ENCODE assay signal across 19 cellular contexts in genomic region chr11:3080104-3080503, GRCh38. TPM values are rescaled to one million over a fixed set of nuclear protein-coding genes. Genes with fewer than 3 reads are reported as not detected.
A peak's percentile ranks its signal among the peaks of the same experiment; 100 is the strongest.
DNase-seq lines count a peak whose midpoint lies in the region; ATAC-seq, FAIRE-seq and TF ChIP-seq lines count a peak whose summit lies in the region.
"Had no signal": no experiment of that assay in that cellular context is flagged by ENCODE, and none has a peak within 500 bp of the region (broad histone marks: within the 10 kb centered on the region; RNA-seq: fewer than 3 reads in every experiment).

No MANE protein-coding gene starts in this region.

- DNase-seq in AG20443 (ENCODE audit: low spot score) (peak; percentile 12), NCI-H226 (peak; percentile 56), astrocyte (ENCODE audit: low read depth) (peak; percentile 36), choroid plexus epithelial cell (ENCODE audit: low read depth) (peak; percentile 55), heart right ventricle (no peak), SK-N-SH (no peak)
- DNase-seq: 8988T; C1 segment of cervical spinal cord; Calu3; CD4-positive, alpha-beta T cell; DMS79; GDM1 had no signal

- H3K4me2 ChIP-seq in astrocyte (ENCODE audit: low read length) = peak overlapping the region; percentile 15
- no peak overlapping the region for H3K4me2 ChIP-seq in SK-N-SH

- TF ChIP-seq CTCF in astrocyte (IDR thresholded peaks at IDR 0.05; ENCODE audit: insufficient read depth, low read depth, low read length) = no peak
- no peak for TF ChIP-seq CTCF in choroid plexus epithelial cell (conservative IDR thresholded peaks at IDR 0.05; ENCODE audit: low read depth, low read length)
- no peak for TF ChIP-seq CTCF in heart right ventricle (IDR thresholded peaks at IDR 0.05)
- no peak for TF ChIP-seq CTCF in SK-N-SH (IDR thresholded peaks at IDR 0.05)

- peaks cover 6% of the 10 kb centered on the region for H3K4me1 Mint-ChIP-seq in astrocyte (ENCODE audit: low read depth, unreplicated experiment)
- no peaks in the 10 kb centered on the region for H3K4me1 Mint-ChIP-seq in activated T-helper 17 cell treated with anti-CD3 and anti-CD28 coated beads, Interleukin-2, amount 50 U/mL, for 72 hours
- H3K4me1 Mint-ChIP-seq: B cell had no signal

- CTCF ChIA-PET in SK-N-SH (lab: Yijun Ruan, JAX) = interaction anchor here (8.7 kb wide), 1 partner anchor 13 kb away, joined by 68 read pairs; no protein-coding TSS in a partner anchor

- no peaks in the 10 kb centered on the region for H3K36me3 Mint-ChIP-seq in astrocyte (ENCODE audit: low read depth, unreplicated experiment)
- no peaks in the 10 kb centered on the region for H3K36me3 Mint-ChIP-seq in activated T-helper 17 cell treated with anti-CD3 and anti-CD28 coated beads, Interleukin-2, amount 50 U/mL, for 72 hours (ENCODE audit: low read depth)

- H3K27ac ChIP-seq in astrocyte (ENCODE audit: low read depth, low read length) (no peak overlapping the region), heart right ventricle (no peak overlapping the region), SK-N-SH (ENCODE audit: low read depth in 2 of 2, low read length in 1 of 2) (no peak overlapping the region)
- H3K27ac ChIP-seq: HL-60 had no signal

- H3K4me3 ChIP-seq in astrocyte (ENCODE audit: insufficient read depth, low read depth, low read length) (no peak overlapping the region), choroid plexus epithelial cell (ENCODE audit: low read depth, low read length) (no peak overlapping the region), heart right ventricle (no peak overlapping the region), SK-N-SH (ENCODE audit: low read depth in 2 of 2, low read length in 1 of 2) (no peak overlapping the region)
- H3K4me3 ChIP-seq: HAP-1 had no signal

- no peaks in the 10 kb centered on the region for H3K27me3 ChIP-seq in astrocyte (ENCODE audit: insufficient read depth, low read length)
- peaks cover 0 to 6% (median 0%) of the 10 kb centered on the region in 7 donors for H3K27me3 ChIP-seq in heart right ventricle
- no peaks in the 10 kb centered on the region for H3K27me3 ChIP-seq in SK-N-SH (ENCODE audit: insufficient read depth)

- WGBS in heart right ventricle, 2 donors = 88 to 96% methylated on average over 1 of the region's 1 CpG
- WGBS in SK-N-SH (ENCODE audit: low lambda C conversion rate) = 33% methylated on average over 1 of the region's 1 CpG

- no peak overlapping the region for H3K4me3 Mint-ChIP-seq in astrocyte (ENCODE audit: unreplicated experiment)
- no peak overlapping the region for H3K4me3 Mint-ChIP-seq in activated T-helper 17 cell treated with anti-CD3 and anti-CD28 coated beads, Interleukin-2, amount 50 U/mL, for 72 hours
- H3K4me3 Mint-ChIP-seq: B cell; CD4-positive, alpha-beta T cell had no signal

- H3K79me2 ChIP-seq in astrocyte (ENCODE audit: insufficient read depth, low read length) = no peaks in the 10 kb centered on the region
- no peaks in the 10 kb centered on the region for H3K79me2 ChIP-seq in SK-N-SH (ENCODE audit: insufficient read depth)

- H3K9me3 ChIP-seq in astrocyte (ENCODE audit: insufficient read depth, low read depth, low read length) (no peaks in the 10 kb centered on the region), heart right ventricle (no peaks in the 10 kb centered on the region), SK-N-SH (no peaks in the 10 kb centered on the region)
- H3K9me3 ChIP-seq: HAP-1 had no signal

- H3K27ac Mint-ChIP-seq in astrocyte (ENCODE audit: unreplicated experiment) = peak overlapping the region; percentile 23
- no peak overlapping the region for H3K27ac Mint-ChIP-seq in activated T-helper 17 cell treated with anti-CD3 and anti-CD28 coated beads, Interleukin-2, amount 50 U/mL, for 72 hours
- H3K27ac Mint-ChIP-seq: B cell; CD4-positive, alpha-beta T cell had no signal

- no peak overlapping the region for H3K9ac ChIP-seq in astrocyte (ENCODE audit: low read length)
- H3K9ac ChIP-seq in SK-N-SH = no peak overlapping the region

- intact Hi-C loops in heart right ventricle (cut with DNase I) = no loop called here

- TF ChIP-seq RAD21 in SK-N-SH (IDR thresholded peaks at IDR 0.05; ENCODE audit: low read length) = no peak

- POLR2A ChIA-PET in SK-N-SH (lab: Yijun Ruan, JAX) = no interaction called here

- no peak overlapping the region for H2AFZ ChIP-seq in astrocyte (ENCODE audit: low read depth, low read length)
- no peak overlapping the region for H2AFZ ChIP-seq in SK-N-SH (ENCODE audit: low read depth)

- no peaks in the 10 kb centered on the region for H3F3A ChIP-seq in SK-N-SH (replicated peaks; ENCODE audit: insufficient read depth)

- no peaks in the 10 kb centered on the region for H4K20me1 ChIP-seq in astrocyte (ENCODE audit: insufficient read depth, low read length)
- H4K20me1 ChIP-seq in SK-N-SH (ENCODE audit: insufficient read depth) = no peaks in the 10 kb centered on the region

- no peaks in the 10 kb centered on the region for H3K9me2 ChIP-seq in SK-N-SH

- no peak for FAIRE-seq in astrocyte (lab: Jason Lieb, UNC)
- FAIRE-seq: GM12892, H1 had no signal

- H3K36me3 ChIP-seq in astrocyte (ENCODE audit: insufficient read depth, low read length) (no peaks in the 10 kb centered on the region), heart right ventricle (no peaks in the 10 kb centered on the region), SK-N-SH (replicated peaks in 1 of 2; ENCODE audit: control insufficient read depth in 1 of 2, insufficient read depth in 2 of 2, low read length in 1 of 2) (no peaks in the 10 kb centered on the region)
- H3K36me3 ChIP-seq: HAP-1 had no signal

- ATAC-seq in heart right ventricle = no peak
- ATAC-seq in HG02623 (IDR thresholded peaks at IDR 0.05; ENCODE audit: unreplicated experiment) = no peak
- ATAC-seq in activated T-helper 17 cell treated with anti-CD3 and anti-CD28 coated beads, Interleukin-2, amount 50 U/mL, for 72 hours (replicated peaks) = no peak

- no peak for TF ChIP-seq EP300 in SK-N-SH (IDR thresholded peaks at IDR 0.05; ENCODE audit: borderline replicate concordance in 1 of 2, low read depth in 1 of 2, low read length in 1 of 2)

- H3K27me3 Mint-ChIP-seq in astrocyte (ENCODE audit: low read depth, unreplicated experiment) = peaks cover 18% of the 10 kb centered on the region
- no peaks in the 10 kb centered on the region for H3K27me3 Mint-ChIP-seq in activated T-helper 17 cell treated with anti-CD3 and anti-CD28 coated beads, Interleukin-2, amount 50 U/mL, for 72 hours

- H3K9me3 Mint-ChIP-seq in astrocyte (ENCODE audit: unreplicated experiment) = no peaks in the 10 kb centered on the region
- H3K9me3 Mint-ChIP-seq in activated T-helper 17 cell treated with anti-CD3 and anti-CD28 coated beads, Interleukin-2, amount 50 U/mL, for 72 hours = no peaks in the 10 kb centered on the region
- H3K9me3 Mint-ChIP-seq: CD4-positive, alpha-beta T cell had no signal

- H3K4me1 ChIP-seq in astrocyte (ENCODE audit: insufficient read depth, low read length) (no peaks in the 10 kb centered on the region), heart right ventricle (peaks cover 0 to 9% (median 3%) of the 10 kb centered on the region in 9 donors), SK-N-SH (ENCODE audit: control insufficient read depth in 1 of 2, insufficient read depth in 2 of 2, low read depth in 1 of 2, low read length in 1 of 2) (peaks cover 0 to 4% of the 10 kb centered on the region in 2 experiments; a peak in 1 of 4 replicates)
- H3K4me1 ChIP-seq: HAP-1 had no signal

TF ChIP-seq in SK-N-SH, 30 proteins besides CTCF, POLR2A, EP300 and RAD21 (continues in another document):
- TF ChIP-seq FOXM1 (IDR thresholded peaks at IDR 0.05; ENCODE audit: low read depth) (no peak), TAF1 (IDR thresholded peaks at IDR 0.05; ENCODE audit: borderline replicate concordance, low read depth, low read length) (no peak), RCOR1 (IDR thresholded peaks at IDR 0.05; ENCODE audit: low read length) (no peak), EZH2phosphoT487 (IDR thresholded peaks at IDR 0.05; ENCODE audit: borderline replicate concordance, low read depth) (no peak), ZBTB33 (IDR thresholded peaks at IDR 0.05; ENCODE audit: borderline replicate concordance, low read depth) (no peak), NRF1 (IDR thresholded peaks at IDR 0.05; ENCODE audit: low read depth, low read length) (no peak), IRF3 (IDR thresholded peaks at IDR 0.05; ENCODE audit: low read depth, low read length) (no peak), RXRA (IDR thresholded peaks at IDR 0.05; ENCODE audit: borderline replicate concordance, low read depth) (no peak), MAX (IDR thresholded peaks at IDR 0.05; ENCODE audit: low read depth) (no peak)

RNA-seq across cellular contexts. Expression of gene CARS1, which starts 22.9 kb away (rescaled TPM):
- total RNA-seq in astrocyte (123 and 149 TPM in 2 replicates), heart right ventricle (10 to 100 TPM; 12.5 to 24.6 (median 15.9) TPM)
- polyA plus RNA-seq in heart right ventricle (10 to 100 TPM; 14.8 to 24.2 TPM), SK-N-SH (2012; rRNA removed) (52.1 and 65.2 TPM in 2 replicates)
- 44.2 and 44.3 TPM in 2 replicates for polyA plus RNA-seq in SK-N-SH (2012; cell fraction: cytosol; rRNA removed)
- polyA plus RNA-seq in SK-N-SH (2012; cell fraction: nucleus; rRNA removed) = 139 and 179 TPM in 2 replicates
- total RNA-seq in activated T-helper 17 cell treated with anti-CD3 and anti-CD28 coated beads, Interleukin-2, amount 50 U/mL, for 72 hours = 10 to 100 TPM; 81.4 to 84.9 TPM

Comparison
In these comparisons a context has a peak if more than half of its experiments do, and no peak if none do; other contexts are left out.
1. DNase-seq: peak in AG20443 (single experiment), NCI-H226 (single experiment), astrocyte (single experiment) and choroid plexus epithelial cell (single experiment); none in heart right ventricle (0 of 2) and SK-N-SH (single experiment).